In the genomic region with DNA sequence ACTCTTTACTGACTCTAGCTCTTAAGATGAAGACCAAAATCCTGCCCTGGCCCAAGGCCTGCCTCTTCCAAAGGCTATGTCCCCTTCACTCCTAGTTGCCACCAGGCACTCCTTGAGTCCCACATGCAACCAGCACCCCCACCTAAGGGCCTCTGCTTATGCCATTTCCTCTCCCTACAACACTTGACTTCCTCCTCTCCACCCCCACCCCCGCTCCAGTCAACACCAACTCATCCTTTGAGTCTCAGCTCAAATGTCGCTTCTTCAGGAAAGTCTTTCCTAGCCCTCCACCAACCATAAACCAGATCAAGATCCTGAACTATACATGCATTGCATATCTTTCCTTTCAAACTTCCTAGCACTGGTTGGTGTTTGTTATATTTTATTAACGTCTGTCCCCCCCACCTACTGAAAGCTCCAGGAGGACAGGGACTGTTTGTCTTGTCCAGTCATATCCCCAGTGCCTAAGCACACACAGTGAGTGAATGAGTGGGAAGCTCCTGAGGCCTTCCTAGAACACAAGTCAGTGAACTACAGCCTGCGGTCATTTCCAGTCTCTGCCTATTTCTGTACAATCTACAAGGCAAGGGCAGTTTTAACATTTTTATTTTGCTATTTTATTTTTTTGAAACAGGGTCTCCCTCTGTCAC, we compare ENCODE assay signal across 1 cellular context.
TF ChIP-seq lines count a peak whose summit lies in the region.

No MANE protein-coding gene starts in this region.

TF ChIP-seq in WTC11, 78 proteins besides CTCF, POLR2A, EP300 and RAD21 (continued from another document):
- TF ChIP-seq ATF6 (CRISPR knock-in tag; IDR thresholded peaks at IDR 0.05), result no peak
- no peak for TF ChIP-seq EMX1 (CRISPR knock-in tag; IDR thresholded peaks at IDR 0.05)
- TF ChIP-seq, protein P1, sequence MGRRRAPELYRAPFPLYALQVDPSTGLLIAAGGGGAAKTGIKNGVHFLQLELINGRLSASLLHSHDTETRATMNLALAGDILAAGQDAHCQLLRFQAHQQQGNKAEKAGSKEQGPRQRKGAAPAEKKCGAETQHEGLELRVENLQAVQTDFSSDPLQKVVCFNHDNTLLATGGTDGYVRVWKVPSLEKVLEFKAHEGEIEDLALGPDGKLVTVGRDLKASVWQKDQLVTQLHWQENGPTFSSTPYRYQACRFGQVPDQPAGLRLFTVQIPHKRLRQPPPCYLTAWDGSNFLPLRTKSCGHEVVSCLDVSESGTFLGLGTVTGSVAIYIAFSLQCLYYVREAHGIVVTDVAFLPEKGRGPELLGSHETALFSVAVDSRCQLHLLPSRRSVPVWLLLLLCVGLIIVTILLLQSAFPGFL (CRISPR knock-in tag; IDR thresholded peaks at IDR 0.05; ENCODE audit: borderline replicate concordance), result no peak
- no peak for TF ChIP-seq ZNF281 (CRISPR knock-in tag; IDR thresholded peaks at IDR 0.05)
- no peak for TF ChIP-seq ZNF317 (CRISPR knock-in tag; IDR thresholded peaks at IDR 0.05; ENCODE audit: borderline replicate concordance, low read depth)
- no peak for TF ChIP-seq ZNF121 (CRISPR knock-in tag; IDR thresholded peaks at IDR 0.05)
- TF ChIP-seq, protein P2, sequence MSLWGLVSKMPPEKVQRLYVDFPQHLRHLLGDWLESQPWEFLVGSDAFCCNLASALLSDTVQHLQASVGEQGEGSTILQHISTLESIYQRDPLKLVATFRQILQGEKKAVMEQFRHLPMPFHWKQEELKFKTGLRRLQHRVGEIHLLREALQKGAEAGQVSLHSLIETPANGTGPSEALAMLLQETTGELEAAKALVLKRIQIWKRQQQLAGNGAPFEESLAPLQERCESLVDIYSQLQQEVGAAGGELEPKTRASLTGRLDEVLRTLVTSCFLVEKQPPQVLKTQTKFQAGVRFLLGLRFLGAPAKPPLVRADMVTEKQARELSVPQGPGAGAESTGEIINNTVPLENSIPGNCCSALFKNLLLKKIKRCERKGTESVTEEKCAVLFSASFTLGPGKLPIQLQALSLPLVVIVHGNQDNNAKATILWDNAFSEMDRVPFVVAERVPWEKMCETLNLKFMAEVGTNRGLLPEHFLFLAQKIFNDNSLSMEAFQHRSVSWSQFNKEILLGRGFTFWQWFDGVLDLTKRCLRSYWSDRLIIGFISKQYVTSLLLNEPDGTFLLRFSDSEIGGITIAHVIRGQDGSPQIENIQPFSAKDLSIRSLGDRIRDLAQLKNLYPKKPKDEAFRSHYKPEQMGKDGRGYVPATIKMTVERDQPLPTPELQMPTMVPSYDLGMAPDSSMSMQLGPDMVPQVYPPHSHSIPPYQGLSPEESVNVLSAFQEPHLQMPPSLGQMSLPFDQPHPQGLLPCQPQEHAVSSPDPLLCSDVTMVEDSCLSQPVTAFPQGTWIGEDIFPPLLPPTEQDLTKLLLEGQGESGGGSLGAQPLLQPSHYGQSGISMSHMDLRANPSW (CRISPR knock-in tag; conservative IDR thresholded peaks at IDR 0.05; ENCODE audit: low read depth), result no peak
- no peak for TF ChIP-seq CREM (CRISPR knock-in tag; IDR thresholded peaks at IDR 0.05)
- no peak for TF ChIP-seq IRF2 (CRISPR knock-in tag; IDR thresholded peaks at IDR 0.05; ENCODE audit: borderline replicate concordance, low read depth)
- TF ChIP-seq ZNF425 (CRISPR knock-in tag; conservative IDR thresholded peaks at IDR 0.05), result no peak
- TF ChIP-seq RELA (CRISPR knock-in tag; IDR thresholded peaks at IDR 0.05; ENCODE audit: borderline replicate concordance), result no peak
- TF ChIP-seq ELF4 (CRISPR knock-in tag; IDR thresholded peaks at IDR 0.05; ENCODE audit: low read depth), result no peak
TF ChIP-seq in WTC11: peak in this region for 0.
